In the genomic region with DNA sequence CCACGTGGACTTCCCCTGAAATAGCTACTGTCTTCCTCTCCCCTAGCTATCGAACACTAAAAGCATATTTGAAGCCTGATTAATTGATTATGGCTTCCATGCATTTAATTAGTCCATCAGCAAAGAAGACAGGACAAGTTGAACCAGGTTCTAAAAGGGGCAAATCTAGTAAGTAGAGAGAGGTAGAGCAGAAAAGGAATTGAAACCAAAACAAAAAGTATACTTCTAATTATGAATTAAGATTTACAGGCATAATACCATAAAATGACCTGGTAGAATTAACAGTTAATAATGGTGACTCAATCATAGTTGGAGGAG, we compare ENCODE assay signal across 7 cellular contexts. TPM values are rescaled to one million over a fixed set of nuclear protein-coding genes. Genes with fewer than 3 reads are reported as not detected.
DNase-seq lines count a peak whose midpoint lies in the region; ATAC-seq and TF ChIP-seq lines count a peak whose summit lies in the region.

No MANE protein-coding gene starts in this region.

- TF ChIP-seq CTCF in RWPE1 (conservative IDR thresholded peaks at IDR 0.05; ENCODE audit: low read depth), result no peak
- TF ChIP-seq CTCF in fibroblast of villous mesenchyme (IDR thresholded peaks at IDR 0.05; ENCODE audit: insufficient read depth, low read depth, low read length), result no peak

- H3K4me3 ChIP-seq in fibroblast of villous mesenchyme (ENCODE audit: low read depth, low read length), result peak overlapping the region; percentile 96

- H3K27ac ChIP-seq in RWPE1, result peak overlapping the region; percentile 91

- no peak for DNase-seq in RWPE1 (ENCODE audit: low spot score)
- DNase-seq in fibroblast of villous mesenchyme (ENCODE audit: low read depth), result no peak
- no peak for DNase-seq in stimulated activated naive CD8-positive, alpha-beta T cell treated with anti-CD3 and anti-CD28 coated beads, Interleukin-15, amount 100 ng/mL, for 72 hours
- no peak for DNase-seq in activated CD4-positive, alpha-beta T cell treated with anti-CD3 and anti-CD28 coated beads for 4 hours
- no peak for DNase-seq in NCI-H1417 treated with DMSO at 0.1 percent for 48 hours (lab: John Stamatoyannopoulos, UW)

- ATAC-seq in GM21526 (IDR thresholded peaks at IDR 0.05; ENCODE audit: low FRiP score, unreplicated experiment), result peak; percentile 0
- ATAC-seq in stimulated activated naive CD8-positive, alpha-beta T cell treated with anti-CD3 and anti-CD28 coated beads, Interleukin-15, amount 100 ng/mL, for 72 hours, result no peak
- ATAC-seq in GM18907 (IDR thresholded peaks at IDR 0.05; ENCODE audit: unreplicated experiment), result no peak

- H3K4me3 Mint-ChIP-seq in stimulated activated naive CD8-positive, alpha-beta T cell treated with anti-CD3 and anti-CD28 coated beads, Interleukin-15, amount 100 ng/mL, for 72 hours, result peak overlapping the region; percentile 82 to 95

- peak overlapping the region; percentile 73 to 77 for H3K27ac Mint-ChIP-seq in stimulated activated naive CD8-positive, alpha-beta T cell treated with anti-CD3 and anti-CD28 coated beads, Interleukin-15, amount 100 ng/mL, for 72 hours

- peaks cover 10 to 11% of the 10 kb centered on the region in 2 donors for H3K9me3 Mint-ChIP-seq in stimulated activated naive CD8-positive, alpha-beta T cell treated with anti-CD3 and anti-CD28 coated beads, Interleukin-15, amount 100 ng/mL, for 72 hours

- H3K4me1 Mint-ChIP-seq in stimulated activated naive CD8-positive, alpha-beta T cell treated with anti-CD3 and anti-CD28 coated beads, Interleukin-15, amount 100 ng/mL, for 72 hours, result peaks cover 31% of the 10 kb centered on the region

- CTCF ChIA-PET in RWPE1 (lab: Yijun Ruan, JAX), result interaction anchor here (0.6 kb wide), 1 partner anchor 307 kb away, joined by 3 read pairs; no protein-coding TSS in a partner anchor

- H3K27me3 Mint-ChIP-seq in stimulated activated naive CD8-positive, alpha-beta T cell treated with anti-CD3 and anti-CD28 coated beads, Interleukin-15, amount 100 ng/mL, for 72 hours, result peaks cover 21% of the 10 kb centered on the region

- POLR2A ChIA-PET in RWPE1 (lab: Yijun Ruan, JAX; ENCODE audit: low non-redundant PET), result interaction anchor here (1.2 kb wide), 1 partner anchor 14 kb away, joined by 4 read pairs; no protein-coding TSS in a partner anchor

RNA-seq across cellular contexts. Expression of a gene that starts 0.4 kb away (rescaled TPM):
- 36.7 and 53.5 TPM in 2 replicates for total RNA-seq in fibroblast of villous mesenchyme
